Comparison of ENCODE assay signal across 8 cellular contexts in genomic region chr3:48428088-48428862, GRCh38. TPM values are rescaled to one million over a fixed set of nuclear protein-coding genes. Genes with fewer than 3 reads are reported as not detected.
A peak's percentile ranks its signal among the peaks of the same experiment; 100 is the strongest.
DNase-seq lines count a peak whose midpoint lies in the region; ATAC-seq and TF ChIP-seq lines count a peak whose summit lies in the region.

No MANE protein-coding gene starts in this region.

- in situ Hi-C loops in Caki2 (cut with HindIII; ENCODE audit: low pct_unique_long_range_greater_than_20kb, low sequenced_read_pairs), result no loop called here

- DNase-seq in Caki2 (ENCODE audit: low read depth) (peak; percentile 76), NCI-H146 (lab: John Stamatoyannopoulos, UW) (peak; percentile 56), GM10266 (ENCODE audit: extremely low spot score) (no peak), posterior vena cava (ENCODE audit: low spot score) (no peak), CD1c-positive myeloid dendritic cell (ENCODE audit: extremely low spot score) (no peak)
- DNase-seq in naive thymus-derived CD8-positive, alpha-beta T cell, result peak in 1 of 10 donors; percentile 55

- no peaks in the 10 kb centered on the region for H3K36me3 Mint-ChIP-seq in naive thymus-derived CD8-positive, alpha-beta T cell

- intact Hi-C loops in posterior vena cava (cut with DNase I), result no loop called here

- peak overlapping the region; percentile 90 for H3K4me3 ChIP-seq in ectodermal cell (ENCODE audit: insufficient read depth, low read depth, low read length)

- POLR2A ChIA-PET in naive thymus-derived CD8-positive, alpha-beta T cell (lab: Charles Lee), result interaction anchor here (1.4 kb wide), 1 partner anchor 87 kb away, joined by 3 read pairs; no protein-coding TSS in a partner anchor

- peaks cover 3 to 13% (median 9%) of the 10 kb centered on the region in 4 donors for H3K4me1 Mint-ChIP-seq in naive thymus-derived CD8-positive, alpha-beta T cell

- peaks cover 0 to 2% (median 0%) of the 10 kb centered on the region in 5 donors for H3K27me3 Mint-ChIP-seq in naive thymus-derived CD8-positive, alpha-beta T cell

- H3K36me3 ChIP-seq in ectodermal cell (ENCODE audit: control insufficient read depth, insufficient read depth, low read length), result peaks cover 23% of the 10 kb centered on the region

- H3K27me3 ChIP-seq in ectodermal cell (ENCODE audit: control insufficient read depth, insufficient read depth, low read length, poor library complexity, severe bottlenecking), result no peaks in the 10 kb centered on the region

- ATAC-seq in naive thymus-derived CD8-positive, alpha-beta T cell, result no peak
- no peak for ATAC-seq in GM19463 (IDR thresholded peaks at IDR 0.05; ENCODE audit: unreplicated experiment)

- H3K27ac ChIP-seq in ectodermal cell (ENCODE audit: insufficient read depth, low read depth, low read length, poor library complexity, severe bottlenecking), result peak overlapping the region; percentile 1

- no peaks in the 10 kb centered on the region for H3K9me3 ChIP-seq in ectodermal cell (ENCODE audit: control insufficient read depth, low read length)

- no peak for TF ChIP-seq CTCF in GM10266 (IDR thresholded peaks at IDR 0.05; ENCODE audit: control insufficient read depth, insufficient read depth, low read depth, missing control alignments)

- no peaks in the 10 kb centered on the region for H3K9me3 Mint-ChIP-seq in naive thymus-derived CD8-positive, alpha-beta T cell

- H3K27ac Mint-ChIP-seq in naive thymus-derived CD8-positive, alpha-beta T cell, result peak overlapping the region in 4 of 10 donors; percentile 4 to 61 (median 48)

- 11 to 12% methylated on average over 14 to 18 of the region's 18 CpGs for WGBS in ectodermal cell, 2 experiments

- H3K4me1 ChIP-seq in ectodermal cell (ENCODE audit: control insufficient read depth, insufficient read depth, low read length), result peaks cover 45% of the 10 kb centered on the region

- peak overlapping the region; percentile 14 to 77 (median 58) for H3K4me3 Mint-ChIP-seq in naive thymus-derived CD8-positive, alpha-beta T cell

RNA-seq across cellular contexts. Expression of gene PLXNB1, which starts 1.6 kb away (rescaled TPM):
- 17.8 and 24.8 TPM in 2 replicates for total RNA-seq in Caki2 (2014; rRNA removed; shearing (Covaris generic); ENCODE audit: low replicate concordance)
- 161 TPM for polyA plus RNA-seq in ectodermal cell (2013, experiment 1 of 4)
- 204 TPM for polyA plus RNA-seq in ectodermal cell (2013, experiment 2 of 4)
- 140 TPM for polyA plus RNA-seq in ectodermal cell (2013, experiment 3 of 4)
- polyA plus RNA-seq in ectodermal cell (2013, experiment 4 of 4), result 165 TPM
- 1 to 10 TPM; 2.0 to 3.2 TPM for total RNA-seq in naive thymus-derived CD8-positive, alpha-beta T cell
- not detected for polyA plus RNA-seq in naive thymus-derived CD8-positive, alpha-beta T cell
- total RNA-seq in posterior vena cava, result 10 to 100 TPM; 76.4 to 76.7 TPM

RNA-seq across cellular contexts. Expression of gene CCDC51, which starts 11.6 kb away (rescaled TPM):
- 49.6 and 59.3 TPM in 2 replicates for total RNA-seq in Caki2 (2014; rRNA removed; shearing (Covaris generic); ENCODE audit: low replicate concordance)
- polyA plus RNA-seq in ectodermal cell (2013, experiment 1 of 4), result 22.0 TPM
- 21.2 TPM for polyA plus RNA-seq in ectodermal cell (2013, experiment 2 of 4)
- polyA plus RNA-seq in ectodermal cell (2013, experiment 3 of 4), result 17.7 TPM
- 18.2 TPM for polyA plus RNA-seq in ectodermal cell (2013, experiment 4 of 4)
- total RNA-seq in naive thymus-derived CD8-positive, alpha-beta T cell, result 1 to 10 TPM; 4.6 to 4.7 TPM
- polyA plus RNA-seq in naive thymus-derived CD8-positive, alpha-beta T cell, result 10 to 100 TPM in 2 of 3 donors, 1 to 10 TPM in 1; 8.6 to 12.9 (median 11.8) TPM
- total RNA-seq in posterior vena cava, result 10 to 100 TPM; 13.0 to 16.2 TPM

RNA-seq across cellular contexts. Expression of gene TMA7, which starts 11.8 kb away (rescaled TPM):
- total RNA-seq in Caki2 (2014; rRNA removed; shearing (Covaris generic); ENCODE audit: low replicate concordance), result 418 and 765 TPM in 2 replicates
- polyA plus RNA-seq in ectodermal cell (2013, experiment 1 of 4), result 410 TPM
- polyA plus RNA-seq in ectodermal cell (2013, experiment 2 of 4), result 358 TPM
- polyA plus RNA-seq in ectodermal cell (2013, experiment 3 of 4), result 416 TPM
- polyA plus RNA-seq in ectodermal cell (2013, experiment 4 of 4), result 513 TPM
- 100 to 1,000 TPM; 274 to 291 TPM for total RNA-seq in naive thymus-derived CD8-positive, alpha-beta T cell
- polyA plus RNA-seq in naive thymus-derived CD8-positive, alpha-beta T cell, result 100 to 1,000 TPM; 714 to 931 (median 847) TPM
- total RNA-seq in posterior vena cava, result 100 to 1,000 TPM; 112 to 178 TPM

RNA-seq across cellular contexts. Expression of gene ATRIP, which starts 18.3 kb away (rescaled TPM):
- 1.6 and 4.0 TPM in 2 replicates for total RNA-seq in Caki2 (2014; rRNA removed; shearing (Covaris generic); ENCODE audit: low replicate concordance)
- 20.7 TPM for polyA plus RNA-seq in ectodermal cell (2013, experiment 1 of 4)
- polyA plus RNA-seq in ectodermal cell (2013, experiment 2 of 4), result 20.5 TPM
- polyA plus RNA-seq in ectodermal cell (2013, experiment 3 of 4), result 18.2 TPM
- 16.2 TPM for polyA plus RNA-seq in ectodermal cell (2013, experiment 4 of 4)
- total RNA-seq in naive thymus-derived CD8-positive, alpha-beta T cell, result 10 to 100 TPM; 13.2 to 13.5 TPM
- 10 to 100 TPM in 2 of 3 donors, 1 to 10 TPM in 1; 8.9 to 17.5 (median 13.1) TPM for polyA plus RNA-seq in naive thymus-derived CD8-positive, alpha-beta T cell
- 1 to 10 TPM; 6.2 to 6.3 TPM for total RNA-seq in posterior vena cava

RNA-seq across cellular contexts. Expression of gene FBXW12, which starts 56.3 kb away (rescaled TPM):
- not detected in 2 replicates for total RNA-seq in Caki2 (2014; rRNA removed; shearing (Covaris generic); ENCODE audit: low replicate concordance)
- polyA plus RNA-seq in ectodermal cell (2013, experiment 1 of 4), result 0.87 TPM
- polyA plus RNA-seq in ectodermal cell (2013, experiment 2 of 4), result 1.6 TPM
- polyA plus RNA-seq in ectodermal cell (2013, experiment 3 of 4), result 1.0 TPM
- 1.1 TPM for polyA plus RNA-seq in ectodermal cell (2013, experiment 4 of 4)
- total RNA-seq in naive thymus-derived CD8-positive, alpha-beta T cell, result not detected
- not detected for polyA plus RNA-seq in naive thymus-derived CD8-positive, alpha-beta T cell
- not detected for total RNA-seq in posterior vena cava

Comparison
In these comparisons a context has a peak if more than half of its experiments do, and no peak if none do; other contexts are left out.
1. DNase-seq: peak in Caki2 (single experiment) and NCI-H146 (single experiment); none in GM10266 (single experiment), posterior vena cava (single experiment) and CD1c-positive myeloid dendritic cell (single experiment).